16 cellular contexts compared by ENCODE assay signal in the genomic region with DNA sequence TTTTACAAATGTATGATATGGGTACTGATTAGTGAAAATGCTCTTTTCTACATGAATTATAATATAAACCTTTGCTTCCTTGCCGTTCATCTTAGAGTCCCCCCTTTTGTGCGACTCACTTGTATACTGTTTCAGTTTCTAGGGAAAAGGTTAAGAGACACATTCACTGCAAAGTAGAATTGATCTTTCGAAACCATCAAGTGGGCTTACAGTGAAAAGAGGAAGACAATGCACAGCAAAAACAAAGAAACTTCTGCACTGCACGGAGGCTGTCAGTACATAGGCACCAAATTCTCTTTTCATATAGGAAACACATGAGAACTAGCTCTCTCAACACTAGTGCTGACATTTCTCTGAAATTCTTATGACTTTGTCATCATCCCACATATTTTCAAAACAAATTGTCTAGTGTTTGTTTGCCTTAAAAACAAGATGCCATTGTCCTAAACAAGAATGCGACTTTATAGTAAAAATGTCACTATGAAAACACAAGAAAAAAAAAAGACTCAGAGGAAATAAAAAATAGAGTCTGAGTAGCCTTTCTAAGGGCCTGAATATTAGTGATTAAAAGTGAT.
A peak's percentile ranks its signal among the peaks of the same experiment; 100 is the strongest.
DNase-seq lines count a peak whose midpoint lies in the region; ATAC-seq and TF ChIP-seq lines count a peak whose summit lies in the region.
"Had no signal": no experiment of that assay in that cellular context is flagged by ENCODE, and none has a peak within 500 bp of the region (broad histone marks: within the 10 kb centered on the region; RNA-seq: fewer than 3 reads in every experiment).

No MANE protein-coding gene starts in this region.

- H3K4ac ChIP-seq in trophoblast cell (ENCODE audit: low read depth, low read length) = no peak overlapping the region

- H3K36me3 ChIP-seq in trophoblast cell (ENCODE audit: control insufficient read depth in 1 of 2, insufficient read depth in 2 of 2, low read length in 2 of 2) (no peaks in the 10 kb centered on the region), tibial artery (no peaks in the 10 kb centered on the region), Peyer's patch (no peaks in the 10 kb centered on the region)
- H3K36me3 ChIP-seq: colonic mucosa had no signal

- no peak for TF ChIP-seq POLR2A in Peyer's patch (IDR thresholded peaks at IDR 0.05)

- H3K4me1 ChIP-seq in trophoblast cell (ENCODE audit: control insufficient read depth in 1 of 2, insufficient read depth in 2 of 2, low read length in 2 of 2) = no peaks in the 10 kb centered on the region
- H3K4me1 ChIP-seq in tibial artery = no peaks in the 10 kb centered on the region
- H3K4me1 ChIP-seq in Peyer's patch = no peaks in the 10 kb centered on the region
- H3K4me1 ChIP-seq: colonic mucosa had no signal

- H3K18ac ChIP-seq in trophoblast cell (ENCODE audit: low read length) = no peak overlapping the region

- H3K27me3 ChIP-seq in trophoblast cell (ENCODE audit: insufficient read depth, low read length) (no peaks in the 10 kb centered on the region), tibial artery (no peaks in the 10 kb centered on the region), Peyer's patch (no peaks in the 10 kb centered on the region)
- H3K27me3 ChIP-seq: colonic mucosa had no signal

- WGBS in trophoblast cell (ENCODE audit: extremely low coverage, insufficient coverage, insufficient read length) = no CpG with 5 or more reads among the region's 5 CpGs

- H3K27ac ChIP-seq in trophoblast cell (ENCODE audit: low read depth, low read length) (no peak overlapping the region), tibial artery (no peak overlapping the region), Peyer's patch (no peak overlapping the region)
- H3K27ac ChIP-seq: colonic mucosa had no signal

- H3K79me2 ChIP-seq in trophoblast cell (ENCODE audit: control insufficient read depth, insufficient read depth, low read length, poor library complexity) = no peaks in the 10 kb centered on the region

- no peak overlapping the region for H3K23ac ChIP-seq in trophoblast cell (ENCODE audit: low read length)

- H3K4me3 ChIP-seq in trophoblast cell (ENCODE audit: low read depth, low read length) (no peak overlapping the region), tibial artery (no peak overlapping the region), Peyer's patch (no peak overlapping the region)
- H3K4me3 ChIP-seq: colonic mucosa had no signal

- H3K79me1 ChIP-seq in trophoblast cell (ENCODE audit: low read length) = no peaks in the 10 kb centered on the region

- no peak overlapping the region for H2BK12ac ChIP-seq in trophoblast cell (ENCODE audit: low read length)

- DNase-seq in RPMI8226 = peak; percentile 3
- peak in 1 of 2 donors; percentile 18 for DNase-seq in trophoblast cell
- no peak for DNase-seq in tibial artery
- no peak for DNase-seq in Peyer's patch
- DNase-seq in stimulated activated CD4-positive, alpha-beta T cell treated with anti-CD3 and anti-CD28 coated beads, Interleukin-4, amount 100 ng/mL, for 1 hour = no peak
- DNase-seq: activated naive CD4-positive, alpha-beta T cell; colonic mucosa; DMS 273 treated with DMSO at 0.1 percent for 48 hours; mammary epithelial cell; NCI-H187 treated with DMSO at 0.1 percent for 48 hours; NCI-H510A treated with DMSO at 0.1 percent for 48 hours had no signal

- TF ChIP-seq CTCF in tibial artery (IDR thresholded peaks at IDR 0.05) (no peak), Peyer's patch (IDR thresholded peaks at IDR 0.05) (no peak)

- no peaks in the 10 kb centered on the region for H3K9me3 ChIP-seq in trophoblast cell (ENCODE audit: insufficient read depth, low read depth, low read length)
- H3K9me3 ChIP-seq in tibial artery = no peaks in the 10 kb centered on the region
- no peaks in the 10 kb centered on the region for H3K9me3 ChIP-seq in Peyer's patch
- H3K9me3 ChIP-seq: colonic mucosa had no signal

- ATAC-seq in GM18867 (IDR thresholded peaks at IDR 0.05; ENCODE audit: unreplicated experiment) (peak; percentile 75), HG03565 (IDR thresholded peaks at IDR 0.05; ENCODE audit: unreplicated experiment) (peak; percentile 59)
- ATAC-seq: natural killer cell treated with Interleukin-12 subunit alpha and Interleukin-12 subunit beta and Interleukin-15 and Interleukin-18, amount 100 ng/mL, for 72 hours; Panc1; WTC11 had no signal

- no peak overlapping the region for H2BK5ac ChIP-seq in trophoblast cell (ENCODE audit: low read depth, low read length, poor library complexity)

- no peak overlapping the region for H4K12ac ChIP-seq in trophoblast cell (ENCODE audit: low read depth, low read length)

- H3K9ac ChIP-seq in trophoblast cell (ENCODE audit: low read length) = no peak overlapping the region

- no peak overlapping the region for H2BK120ac ChIP-seq in trophoblast cell (ENCODE audit: insufficient read depth, low read length, poor library complexity)

- H2AK5ac ChIP-seq in trophoblast cell (ENCODE audit: low read length) = no peak overlapping the region

- intact Hi-C loops in tibial artery (cut with DNase I; ENCODE audit: low total_unique reads) = no loop called here

- no peak overlapping the region for H3K4me2 ChIP-seq in trophoblast cell (ENCODE audit: low read length)

- H2AFZ ChIP-seq in trophoblast cell (ENCODE audit: insufficient read depth, low read length, poor library complexity) = no peak overlapping the region

- H3K14ac ChIP-seq in trophoblast cell (ENCODE audit: low read length) = no peak overlapping the region

- H4K91ac ChIP-seq in trophoblast cell (ENCODE audit: low read depth, low read length) = no peak overlapping the region

- peak overlapping the region; percentile 11 for H4K8ac ChIP-seq in trophoblast cell (ENCODE audit: low read depth, low read length)
